ENCODE assay signal across 10 cellular contexts in the genomic region with DNA sequence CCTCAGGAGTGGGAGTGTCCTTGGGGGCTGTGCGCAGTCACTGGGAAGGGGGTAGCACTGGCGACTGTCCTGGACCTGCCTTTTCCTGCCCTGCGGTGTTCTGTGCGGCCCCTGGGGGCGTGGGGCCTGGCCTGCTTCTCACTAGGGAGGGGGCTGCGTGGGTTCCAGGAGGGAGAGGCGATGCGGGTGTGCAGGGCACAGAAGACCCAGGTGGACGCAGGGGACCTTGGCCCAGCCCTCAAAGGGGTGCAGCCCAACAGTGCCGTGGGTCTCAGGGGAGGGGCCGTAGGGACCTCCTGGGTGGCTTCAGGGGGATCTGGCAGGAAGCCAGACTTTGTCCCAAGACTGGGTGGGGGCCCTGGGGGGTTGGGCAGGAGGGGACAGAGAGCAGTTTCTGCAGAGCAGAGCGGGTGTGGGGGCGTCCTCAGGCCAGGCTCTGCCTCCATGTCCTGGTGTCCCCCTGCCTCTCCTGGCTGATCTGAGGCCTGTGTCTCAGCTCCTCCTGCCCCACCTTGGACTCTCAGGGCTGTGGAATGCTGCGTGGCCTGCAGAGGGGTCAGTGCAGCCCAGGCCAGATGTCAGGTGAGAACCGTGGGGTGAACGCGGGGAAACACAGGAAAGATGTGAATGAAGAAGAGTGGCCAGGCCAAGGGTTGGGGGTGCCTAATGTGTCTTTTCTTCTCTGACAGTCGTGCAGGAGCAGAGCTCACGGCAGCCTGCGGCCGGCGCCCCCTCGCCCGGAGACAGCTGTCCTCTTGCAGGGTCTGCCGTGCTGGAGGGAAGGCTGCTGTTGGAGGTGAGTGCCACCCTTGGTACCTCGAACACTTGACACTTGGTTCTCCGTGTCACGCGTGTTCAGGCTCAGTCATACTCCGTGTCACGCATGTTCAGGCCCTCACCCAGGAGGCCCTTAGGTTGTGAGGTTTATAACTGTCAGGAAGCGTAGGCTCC. TPM values are rescaled to one million over a fixed set of nuclear protein-coding genes. Genes with fewer than 3 reads are reported as not detected.
DNase-seq lines count a peak whose midpoint lies in the region; ATAC-seq and TF ChIP-seq lines count a peak whose summit lies in the region.
"Had no signal": no experiment of that assay in that cellular context is flagged by ENCODE, and none has a peak within 500 bp of the region (broad histone marks: within the 10 kb centered on the region; RNA-seq: fewer than 3 reads in every experiment).

No MANE protein-coding gene starts in this region.

- no peak overlapping the region for H4K91ac ChIP-seq in H9 (ENCODE audit: insufficient read length, low read depth, low read length)

- H4K8ac ChIP-seq in H9 (replicated peaks; ENCODE audit: insufficient read length, low read depth, low read length), result no peak overlapping the region

- H2BK5ac ChIP-seq in H9 (ENCODE audit: insufficient read length, low read length), result no peak overlapping the region

- H2AFZ ChIP-seq in H9 (ENCODE audit: low read length), result no peak overlapping the region

- H3K18ac ChIP-seq in H9 (ENCODE audit: insufficient read length, low read depth, low read length), result no peak overlapping the region

- H2AK5ac ChIP-seq in H9 (ENCODE audit: insufficient read length, low read length), result no peak overlapping the region

- no peak overlapping the region for H4K5ac ChIP-seq in H9 (ENCODE audit: insufficient read length, low read depth, low read length)

- H3K27ac ChIP-seq in BLaER1 (no peak overlapping the region), H9 (ENCODE audit: insufficient read length, low read depth, low read length) (no peak overlapping the region)

- no peaks in the 10 kb centered on the region for H3K79me1 ChIP-seq in H9 (ENCODE audit: insufficient read depth, low read depth, low read length, poor library complexity, severe bottlenecking)

- no peak overlapping the region for H2BK20ac ChIP-seq in H9 (ENCODE audit: low read depth, low read length, poor library complexity, severe bottlenecking)

- H3K27me3 ChIP-seq in BLaER1, result peaks cover 32% of the 10 kb centered on the region
- peaks cover 2% of the 10 kb centered on the region; the same call in 1 of the 2 replicates for H3K27me3 ChIP-seq in H9 (ENCODE audit: insufficient read depth, low read length)

- H4K20me1 ChIP-seq in BLaER1 (peaks cover 9% of the 10 kb centered on the region; the same call in 1 of the 2 replicates), H9 (ENCODE audit: control insufficient read depth, insufficient read depth, insufficient read length) (no peaks in the 10 kb centered on the region)

- H3K36me3 ChIP-seq in BLaER1, result no peaks in the 10 kb centered on the region

- no peak overlapping the region for H3K4ac ChIP-seq in H9 (ENCODE audit: low read depth, low read length)

- no peak overlapping the region for H2BK12ac ChIP-seq in H9 (ENCODE audit: insufficient read length, low read depth, low read length)

- no peaks in the 10 kb centered on the region; a peak in 1 of 7 replicates for H3K36me3 Mint-ChIP-seq in H9 (ENCODE audit: insufficient read depth in 1 of 3, low read depth in 3 of 3)
- peaks cover 6% of the 10 kb centered on the region for H3K36me3 Mint-ChIP-seq in activated naive CD8-positive, alpha-beta T cell
- H3K36me3 Mint-ChIP-seq in natural killer cell treated with Interleukin-12 subunit alpha and Interleukin-12 subunit beta and Interleukin-15 and Interleukin-18, amount 100 ng/mL, for 72 hours, result no peaks in the 10 kb centered on the region

- no peak for ATAC-seq in natural killer cell treated with Interleukin-12 subunit alpha and Interleukin-12 subunit beta and Interleukin-15 and Interleukin-18, amount 100 ng/mL, for 72 hours
- no peak for ATAC-seq in GM18867 (IDR thresholded peaks at IDR 0.05; ENCODE audit: unreplicated experiment)
- ATAC-seq in GM18873 (IDR thresholded peaks at IDR 0.05; ENCODE audit: low FRiP score, unreplicated experiment), result no peak
- ATAC-seq in GM21528 (IDR thresholded peaks at IDR 0.05; ENCODE audit: low FRiP score, unreplicated experiment), result no peak

- peaks cover 5% of the 10 kb centered on the region for H3K23me2 ChIP-seq in H9 (ENCODE audit: insufficient read length, low read depth, low read length, poor library complexity, severe bottlenecking)

- DNase-seq in H9 (peak; percentile 21), DMS79 (lab: John Stamatoyannopoulos, UW) (no peak)
- peak; percentile 46 for DNase-seq in natural killer cell treated with Interleukin-12 subunit alpha and Interleukin-12 subunit beta and Interleukin-15 and Interleukin-18, amount 100 ng/mL, for 72 hours (ENCODE audit: low spot score)
- DNase-seq: NCI-H1417 treated with DMSO at 0.1 percent for 48 hours, T1000 had no signal

- H3K9me3 ChIP-seq in BLaER1 (peaks cover 6% of the 10 kb centered on the region), H9 (ENCODE audit: control insufficient read depth, low read depth, low read length) (no peaks in the 10 kb centered on the region)

- no peak overlapping the region for H3K4me3 ChIP-seq in BLaER1

- H3K79me2 ChIP-seq in H9 (ENCODE audit: insufficient read depth, low read length), result no peaks in the 10 kb centered on the region

- H3K4me1 ChIP-seq in BLaER1 (peaks cover 64% of the 10 kb centered on the region), H9 (ENCODE audit: insufficient read depth, low read length) (no peaks in the 10 kb centered on the region)

- no peak overlapping the region for H3K56ac ChIP-seq in H9 (ENCODE audit: insufficient read length, low read depth, low read length)

- H3K14ac ChIP-seq in H9 (ENCODE audit: insufficient read depth, low read length), result no peak overlapping the region

- no peak overlapping the region for H3K23ac ChIP-seq in H9 (ENCODE audit: insufficient read length, low read depth, low read length)

- no peak overlapping the region for H3T11ph ChIP-seq in H9 (ENCODE audit: low read length)

- H3K4me1 Mint-ChIP-seq in H9, result peaks cover 5 to 11% of the 10 kb centered on the region in 2 experiments
- peaks cover 70% of the 10 kb centered on the region for H3K4me1 Mint-ChIP-seq in activated naive CD8-positive, alpha-beta T cell (ENCODE audit: low read depth)
- peaks cover 29 to 36% of the 10 kb centered on the region in 2 donors for H3K4me1 Mint-ChIP-seq in natural killer cell treated with Interleukin-12 subunit alpha and Interleukin-12 subunit beta and Interleukin-15 and Interleukin-18, amount 100 ng/mL, for 72 hours (ENCODE audit: low read depth in 2 of 2)

- no peaks in the 10 kb centered on the region for H3K9me3 Mint-ChIP-seq in H9
- no peaks in the 10 kb centered on the region for H3K9me3 Mint-ChIP-seq in activated naive CD8-positive, alpha-beta T cell (ENCODE audit: low read depth)
- no peaks in the 10 kb centered on the region for H3K9me3 Mint-ChIP-seq in natural killer cell treated with Interleukin-12 subunit alpha and Interleukin-12 subunit beta and Interleukin-15 and Interleukin-18, amount 100 ng/mL, for 72 hours

- H3K4me2 ChIP-seq in BLaER1 (peak overlapping the region; percentile 96), H9 (ENCODE audit: insufficient read depth, insufficient read length, low read length) (no peak overlapping the region)

- H2BK120ac ChIP-seq in H9 (ENCODE audit: low read depth, low read length, poor library complexity, severe bottlenecking), result no peak overlapping the region

- no peak overlapping the region for H3K9ac ChIP-seq in BLaER1
- no peak overlapping the region for H3K9ac ChIP-seq in H9 (ENCODE audit: extremely low read depth, insufficient read length, low read length)

- H2BK15ac ChIP-seq in H9 (ENCODE audit: low read depth, low read length), result no peak overlapping the region

- TF ChIP-seq CTCF in H9 (conservative IDR thresholded peaks at IDR 0.05), result no peak

- H3K4me3 Mint-ChIP-seq in H9, result no peak overlapping the region
- H3K4me3 Mint-ChIP-seq in activated naive CD8-positive, alpha-beta T cell, result peak overlapping the region; percentile 3
- H3K4me3 Mint-ChIP-seq in natural killer cell treated with Interleukin-12 subunit alpha and Interleukin-12 subunit beta and Interleukin-15 and Interleukin-18, amount 100 ng/mL, for 72 hours, result no peak overlapping the region

- peaks cover 36% of the 10 kb centered on the region for H3K27me3 Mint-ChIP-seq in H9 (ENCODE audit: low read depth)
- no peaks in the 10 kb centered on the region for H3K27me3 Mint-ChIP-seq in activated naive CD8-positive, alpha-beta T cell
- peaks cover 0 to 9% of the 10 kb centered on the region in 2 donors for H3K27me3 Mint-ChIP-seq in natural killer cell treated with Interleukin-12 subunit alpha and Interleukin-12 subunit beta and Interleukin-15 and Interleukin-18, amount 100 ng/mL, for 72 hours

- no CpG with 5 or more reads among the region's 32 CpGs for WGBS in H9 (ENCODE audit: extremely low coverage, insufficient read length, low lambda C conversion rate)

- H3K27ac Mint-ChIP-seq in H9, result no peak overlapping the region; a peak in 1 of 7 replicates
- H3K27ac Mint-ChIP-seq in activated naive CD8-positive, alpha-beta T cell, result peak overlapping the region; percentile 99
- H3K27ac Mint-ChIP-seq in natural killer cell treated with Interleukin-12 subunit alpha and Interleukin-12 subunit beta and Interleukin-15 and Interleukin-18, amount 100 ng/mL, for 72 hours, result no peak overlapping the region

RNA-seq across cellular contexts. Expression of gene AHRR, which starts 54.7 kb away (rescaled TPM):
- 1.7 and 2.2 TPM in 2 replicates for total RNA-seq in H9 (2021)
- 10 to 100 TPM in 1 of 2 donors, 1 to 10 TPM in 1; 4.1 to 11.0 TPM for total RNA-seq in natural killer cell treated with Interleukin-12 subunit alpha and Interleukin-12 subunit beta and Interleukin-15 and Interleukin-18, amount 100 ng/mL, for 72 hours
